ENCODE assay signal across 12 cellular contexts in genomic region chr9:27351438-27351837, GRCh38. TPM values are rescaled to one million over a fixed set of nuclear protein-coding genes. Genes with fewer than 3 reads are reported as not detected.
DNase-seq lines count a peak whose midpoint lies in the region; ATAC-seq and TF ChIP-seq lines count a peak whose summit lies in the region.
"Had no signal": no experiment of that assay in that cellular context is flagged by ENCODE, and none has a peak within 500 bp of the region (broad histone marks: within the 10 kb centered on the region; RNA-seq: fewer than 3 reads in every experiment).

No MANE protein-coding gene starts in this region.

- no peaks in the 10 kb centered on the region for H3K9me3 ChIP-seq in transverse colon

- ATAC-seq in Right ventricle myocardium inferior = peak; percentile 84

- H3K27me3 ChIP-seq in transverse colon = no peaks in the 10 kb centered on the region

- H3K4me3 ChIP-seq in coronary artery (no peak overlapping the region), transverse colon (no peak overlapping the region)
- H3K4me3 ChIP-seq: PC-9 had no signal

- H3K27ac ChIP-seq in coronary artery = peak overlapping the region; percentile 21 to 61
- H3K27ac ChIP-seq in transverse colon = peak overlapping the region; percentile 5 to 44 (median 24)
- H3K27ac ChIP-seq: PC-9 had no signal

- DNase-seq in Right ventricle myocardium inferior (ENCODE audit: missing footprints) (peak; percentile 74), cardiac septum (ENCODE audit: low spot score) (no peak), coronary artery (ENCODE audit: low spot score) (no peak), midbrain (lab: John Stamatoyannopoulos, UW) (peak; percentile 90), transverse colon (no peak), AG08395 (ENCODE audit: low spot score) (no peak), SKM-1 (lab: John Stamatoyannopoulos, UW; ENCODE audit: unreplicated experiment) (no peak)
- DNase-seq in stimulated activated CD4-positive, alpha-beta T cell treated with anti-CD3 and anti-CD28 coated beads, Interleukin-4, amount 100 ng/mL, for 24 hours = no peak
- DNase-seq: activated naive CD8-positive, alpha-beta T cell treated with anti-CD3 and anti-CD28 coated beads for 36 hours; NCI-H2029 treated with DMSO at 0.1 percent for 48 hours; PC-9; T-helper 9 cell had no signal

- TF ChIP-seq CTCF in coronary artery (IDR thresholded peaks at IDR 0.05) = no peak
- no peak for TF ChIP-seq CTCF in transverse colon (IDR thresholded peaks at IDR 0.05)

- no peak for TF ChIP-seq POLR2A in transverse colon (IDR thresholded peaks at IDR 0.05)

- 70% methylated on average over 2 of the region's 2 CpGs; no CpG with 5 or more reads in 1 of the 2 donors for WGBS in transverse colon (ENCODE audit: low coverage in 1 of 2), 2 donors

- intact Hi-C loops in Right ventricle myocardium inferior (cut with DNase I) = loop anchor here (5.0 kb wide), 1 partner anchor 176 kb away; the partner anchor contains the start of gene MOB3B
- intact Hi-C loops in cardiac septum (cut with DNase I) = no loop called here
- intact Hi-C loops in transverse colon (cut with DNase I; ENCODE audit: low total_unique reads) = no loop called here

- H3K4me1 ChIP-seq in transverse colon = peaks cover 0 to 43% (median 2%) of the 10 kb centered on the region in 4 donors

- H3K36me3 ChIP-seq in transverse colon = no peaks in the 10 kb centered on the region

- no peak for TF ChIP-seq EP300 in transverse colon (IDR thresholded peaks at IDR 0.05; ENCODE audit: low read depth)

- in situ Hi-C loops in transverse colon (cut with MboI; ENCODE audit: low pct_ligation_motif_present in 1 of 4, low pct_unique_long_range_greater_than_20kb in 1 of 4, low sequenced_read_pairs in 3 of 4) = no loop called here

RNA-seq across cellular contexts. Expression of gene EQTN, which starts 54.5 kb away (rescaled TPM):
- total RNA-seq in Right ventricle myocardium inferior (not detected), cardiac septum (not detected), transverse colon (1 to 10 TPM in 1 of 4 donors, under 1 TPM in 1, not detected in 2; 0.64 to 1.1 TPM)
- total RNA-seq: activated naive CD8-positive, alpha-beta T cell treated with anti-CD3 and anti-CD28 coated beads for 36 hours; PC-9 had no signal

Comparison
In these comparisons a context has a peak if more than half of its experiments do, and no peak if none do; other contexts are left out.
1. DNase-seq: peak in Right ventricle myocardium inferior (single experiment) and midbrain (single experiment); none in cardiac septum (single experiment), coronary artery (single experiment), transverse colon (single experiment), stimulated activated CD4-positive, alpha-beta T cell treated with anti-CD3 and anti-CD28 coated beads, Interleukin-4, amount 100 ng/mL, for 24 hours (single experiment), AG08395 (single experiment) and SKM-1 (single experiment).